Comparison of ENCODE assay signal across 8 cellular contexts in genomic region chr6:114108119-114109002, GRCh38.
A peak's percentile ranks its signal among the peaks of the same experiment; 100 is the strongest.
DNase-seq lines count a peak whose midpoint lies in the region; ATAC-seq lines count a peak whose summit lies in the region.

No MANE protein-coding gene starts in this region.

- no peaks in the 10 kb centered on the region for H3K4me1 Mint-ChIP-seq in activated CD8-positive, alpha-beta T cell treated with anti-CD3 and anti-CD28 coated beads, Interleukin-2, amount 10 ng/mL, durations not matched to agents 7 days and 5 days (ENCODE audit: low read depth)

- ATAC-seq in HG02759 (IDR thresholded peaks at IDR 0.05; ENCODE audit: unreplicated experiment) (peak; percentile 78), GM18909 (IDR thresholded peaks at IDR 0.05; ENCODE audit: poor library complexity, unreplicated experiment) (no peak)
- peak; percentile 57 for ATAC-seq in activated CD8-positive, alpha-beta T cell treated with anti-CD3 and anti-CD28 coated beads, Interleukin-2, amount 10 ng/mL, durations not matched to agents 7 days and 5 days

- CTCF ChIA-PET in activated CD8-positive, alpha-beta T cell treated with anti-CD3 and anti-CD28 coated beads, Interleukin-2, amount 10 ng/mL, durations not matched to agents 7 days and 5 days (lab: Charles Lee) = interaction anchor here (0.7 to 1.9 kb wide), 3 partner anchors 9 to 128 kb away, joined by 3 to 8 read pairs (median 6); no protein-coding TSS in a partner anchor

- no peaks in the 10 kb centered on the region for H3K9me3 Mint-ChIP-seq in activated CD8-positive, alpha-beta T cell treated with anti-CD3 and anti-CD28 coated beads, Interleukin-2, amount 10 ng/mL, durations not matched to agents 7 days and 5 days (ENCODE audit: insufficient read depth)

- peaks cover 7% of the 10 kb centered on the region for H3K27me3 Mint-ChIP-seq in activated CD8-positive, alpha-beta T cell treated with anti-CD3 and anti-CD28 coated beads, Interleukin-2, amount 10 ng/mL, durations not matched to agents 7 days and 5 days (ENCODE audit: low read depth)

- DNase-seq in 8988T (peak; percentile 15), GM03348 (ENCODE audit: low spot score) (peak; percentile 81), NCI-H2196 treated with DMSO at 0.1 percent for 48 hours (lab: John Stamatoyannopoulos, UW; ENCODE audit: unreplicated experiment) (peak; percentile 39), germinal center (ENCODE audit: low spot score) (peak; percentile 7), pons (ENCODE audit: low spot score) (peak; percentile 93)
- peak; percentile 45 for DNase-seq in activated CD8-positive, alpha-beta T cell treated with anti-CD3 and anti-CD28 coated beads, Interleukin-2, amount 10 ng/mL, durations not matched to agents 7 days and 5 days

- no peak overlapping the region for H3K27ac Mint-ChIP-seq in activated CD8-positive, alpha-beta T cell treated with anti-CD3 and anti-CD28 coated beads, Interleukin-2, amount 10 ng/mL, durations not matched to agents 7 days and 5 days

- H3K4me3 Mint-ChIP-seq in activated CD8-positive, alpha-beta T cell treated with anti-CD3 and anti-CD28 coated beads, Interleukin-2, amount 10 ng/mL, durations not matched to agents 7 days and 5 days = no peak overlapping the region

- H3K36me3 Mint-ChIP-seq in activated CD8-positive, alpha-beta T cell treated with anti-CD3 and anti-CD28 coated beads, Interleukin-2, amount 10 ng/mL, durations not matched to agents 7 days and 5 days (ENCODE audit: low read depth) = no peaks in the 10 kb centered on the region

- POLR2A ChIA-PET in activated CD8-positive, alpha-beta T cell treated with anti-CD3 and anti-CD28 coated beads, Interleukin-2, amount 10 ng/mL, durations not matched to agents 7 days and 5 days (lab: Charles Lee) = no interaction called here

Comparison
In these comparisons a context has a peak if more than half of its experiments do, and no peak if none do; other contexts are left out.
1. DNase-seq: peak in every context shown above with its lines; median percentile 93 in pons; 81 in GM03348; 45 in activated CD8-positive, alpha-beta T cell treated with anti-CD3 and anti-CD28 coated beads, Interleukin-2, amount 10 ng/mL, durations not matched to agents 7 days and 5 days; 39 in NCI-H2196 treated with DMSO at 0.1 percent for 48 hours; 15 in 8988T; 7 in germinal center.